8 cellular contexts compared by ENCODE assay signal in the genomic region with DNA sequence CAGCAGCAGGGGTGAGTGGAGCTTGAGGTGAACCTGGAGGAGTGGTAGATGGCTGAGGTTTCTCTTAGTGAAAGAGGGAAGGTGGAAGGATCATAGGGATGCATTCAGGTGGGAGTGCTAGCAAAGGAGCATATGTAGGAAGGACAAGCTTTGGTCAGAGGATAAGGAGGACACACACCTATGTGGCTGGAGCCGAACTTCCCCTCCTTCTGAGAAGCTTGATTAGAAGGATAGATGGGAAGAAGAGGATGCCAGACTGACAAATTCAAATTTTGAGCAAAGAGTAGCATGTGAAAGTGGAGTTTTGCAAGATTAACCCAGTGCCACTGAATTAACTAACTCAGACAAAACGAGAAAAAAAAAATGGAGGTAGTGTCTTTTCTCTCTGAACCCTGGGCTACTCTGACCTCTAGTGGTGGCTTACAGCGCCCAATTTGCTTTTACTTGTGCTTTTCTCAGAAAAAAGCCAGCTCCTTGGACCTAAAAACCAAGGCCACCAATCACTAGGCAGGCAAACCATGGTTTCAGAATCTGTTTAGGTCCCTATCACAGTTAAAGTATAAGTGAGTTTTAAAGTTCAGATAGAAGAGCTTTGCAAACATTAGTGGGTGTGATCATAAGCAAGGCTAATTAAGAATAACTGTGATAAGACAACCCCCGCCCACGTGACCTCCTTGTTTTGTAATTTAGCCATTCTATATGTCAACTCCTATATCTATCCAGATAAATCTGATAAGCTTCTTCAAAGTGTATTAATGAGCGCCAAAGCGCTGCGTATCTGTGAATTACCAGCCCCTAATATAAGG. TPM values are rescaled to one million over a fixed set of nuclear protein-coding genes. Genes with fewer than 3 reads are reported as not detected.
DNase-seq lines count a peak whose midpoint lies in the region; ATAC-seq and TF ChIP-seq lines count a peak whose summit lies in the region.

No MANE protein-coding gene starts in this region.

- peaks cover 6% of the 10 kb centered on the region for H3K4me1 Mint-ChIP-seq in central memory CD8-positive, alpha-beta T cell

- CTCF ChIA-PET in AG04450 (lab: Charles Lee) = interaction anchor here (0.6 to 7.1 kb wide), 86 partner anchors 8 to 424 kb away, joined by 3 to 84 read pairs (median 5); a partner anchor contains a TSS

- H3K36me3 ChIP-seq in liver (ENCODE audit: control insufficient read depth in 4 of 4, insufficient read depth in 3 of 4, low read depth in 1 of 4, low read length in 3 of 4) = no peaks in the 10 kb centered on the region

- WGBS in liver = 53% methylated on average over 8 of the region's 8 CpGs

- peak; percentile 86 for TF ChIP-seq CTCF in AG04450 (IDR thresholded peaks at IDR 0.05; ENCODE audit: low read depth, low read length)
- TF ChIP-seq CTCF in liver (IDR thresholded peaks at IDR 0.05; ENCODE audit: low read depth, low read length, missing input control) = peak; percentile 84

- H3K4me3 Mint-ChIP-seq in central memory CD8-positive, alpha-beta T cell = no peak overlapping the region

- peak; percentile 96 to 97 for TF ChIP-seq RAD21 in liver (IDR thresholded peaks at IDR 0.05)

- DNase-seq in AG04450 (ENCODE audit: low read depth, low spot score) (no peak), NCI-H2227 (lab: John Stamatoyannopoulos, UW; ENCODE audit: unreplicated experiment) (peak; percentile 82)
- peak; percentile 32 to 58 (median 40) for DNase-seq in activated CD4-positive, CD25-positive, alpha-beta regulatory T cell (lab: John Stamatoyannopoulos, UW)
- DNase-seq in central memory CD8-positive, alpha-beta T cell (ENCODE audit: low spot score in 2 of 2) = peak; percentile 53 to 66
- peak; percentile 34 to 53 (median 37) for DNase-seq in stimulated activated CD4-positive, alpha-beta T cell treated with anti-CD3 and anti-CD28 coated beads, TNF-alpha, amount 100 ng/mL, for 48 hours (ENCODE audit: low read depth in 3 of 3)

- ATAC-seq in GM19395 (IDR thresholded peaks at IDR 0.05; ENCODE audit: unreplicated experiment) = peak; percentile 58
- no peak for ATAC-seq in central memory CD8-positive, alpha-beta T cell (replicated peaks; ENCODE audit: extremely low read depth, poor library complexity, severe bottlenecking)
- ATAC-seq in GM18867 (IDR thresholded peaks at IDR 0.05; ENCODE audit: unreplicated experiment) = no peak

- H3K36me3 Mint-ChIP-seq in central memory CD8-positive, alpha-beta T cell (ENCODE audit: insufficient read depth) = peaks cover 1% of the 10 kb centered on the region

- H3K27me3 Mint-ChIP-seq in central memory CD8-positive, alpha-beta T cell = peaks cover 24% of the 10 kb centered on the region

- H3K9ac ChIP-seq in liver (ENCODE audit: low read depth in 1 of 2, low read length in 2 of 2) = no peak overlapping the region

- peaks cover 0 to 4% (median 0%) of the 10 kb centered on the region in 4 donors for H3K4me1 ChIP-seq in liver (ENCODE audit: control insufficient read depth in 4 of 4, insufficient read depth in 4 of 4, low read length in 3 of 4)

- H3K4me3 ChIP-seq in AG04450 (ENCODE audit: low read depth, low read length) (no peak overlapping the region), liver (ENCODE audit: low read depth in 1 of 3, low read length in 3 of 3) (no peak overlapping the region)

- H3K27ac Mint-ChIP-seq in central memory CD8-positive, alpha-beta T cell (ENCODE audit: low read depth) = peak overlapping the region; percentile 1

- H3K27me3 ChIP-seq in AG04450 (ENCODE audit: control insufficient read depth, insufficient read depth, low read length) = no peaks in the 10 kb centered on the region
- peaks cover 0 to 2% (median 0%) of the 10 kb centered on the region in 4 donors for H3K27me3 ChIP-seq in liver (ENCODE audit: control insufficient read depth in 4 of 4, insufficient read depth in 4 of 4, low read length in 3 of 4)

- no peaks in the 10 kb centered on the region for H3K9me3 Mint-ChIP-seq in central memory CD8-positive, alpha-beta T cell

- POLR2A ChIA-PET in AG04450 (lab: Yijun Ruan, JAX) = interaction anchor here (0.6 to 1.4 kb wide), 9 partner anchors 9 to 204 kb away, joined by 3 to 9 read pairs (median 3); no protein-coding TSS in a partner anchor

- no peaks in the 10 kb centered on the region for H3K9me3 ChIP-seq in AG04450 (ENCODE audit: control insufficient read depth, insufficient read depth, low read length)
- H3K9me3 ChIP-seq in liver (ENCODE audit: control insufficient read depth in 4 of 4, low read length in 3 of 4) = no peaks in the 10 kb centered on the region

- no peak overlapping the region for H3K27ac ChIP-seq in AG04450 (ENCODE audit: low read depth, low read length)
- H3K27ac ChIP-seq in liver (ENCODE audit: low read depth in 1 of 2, low read length in 2 of 2) = no peak overlapping the region

TF ChIP-seq in liver, 16 proteins besides CTCF, POLR2A, EP300 and RAD21:
- TF ChIP-seq HNF4A (conservative IDR thresholded peaks at IDR 0.05) = peak in 1 of 2 donors; percentile 8
- TF ChIP-seq FOXA2 (IDR thresholded peaks at IDR 0.05) = peak; percentile 6
- TF ChIP-seq, protein P1, sequence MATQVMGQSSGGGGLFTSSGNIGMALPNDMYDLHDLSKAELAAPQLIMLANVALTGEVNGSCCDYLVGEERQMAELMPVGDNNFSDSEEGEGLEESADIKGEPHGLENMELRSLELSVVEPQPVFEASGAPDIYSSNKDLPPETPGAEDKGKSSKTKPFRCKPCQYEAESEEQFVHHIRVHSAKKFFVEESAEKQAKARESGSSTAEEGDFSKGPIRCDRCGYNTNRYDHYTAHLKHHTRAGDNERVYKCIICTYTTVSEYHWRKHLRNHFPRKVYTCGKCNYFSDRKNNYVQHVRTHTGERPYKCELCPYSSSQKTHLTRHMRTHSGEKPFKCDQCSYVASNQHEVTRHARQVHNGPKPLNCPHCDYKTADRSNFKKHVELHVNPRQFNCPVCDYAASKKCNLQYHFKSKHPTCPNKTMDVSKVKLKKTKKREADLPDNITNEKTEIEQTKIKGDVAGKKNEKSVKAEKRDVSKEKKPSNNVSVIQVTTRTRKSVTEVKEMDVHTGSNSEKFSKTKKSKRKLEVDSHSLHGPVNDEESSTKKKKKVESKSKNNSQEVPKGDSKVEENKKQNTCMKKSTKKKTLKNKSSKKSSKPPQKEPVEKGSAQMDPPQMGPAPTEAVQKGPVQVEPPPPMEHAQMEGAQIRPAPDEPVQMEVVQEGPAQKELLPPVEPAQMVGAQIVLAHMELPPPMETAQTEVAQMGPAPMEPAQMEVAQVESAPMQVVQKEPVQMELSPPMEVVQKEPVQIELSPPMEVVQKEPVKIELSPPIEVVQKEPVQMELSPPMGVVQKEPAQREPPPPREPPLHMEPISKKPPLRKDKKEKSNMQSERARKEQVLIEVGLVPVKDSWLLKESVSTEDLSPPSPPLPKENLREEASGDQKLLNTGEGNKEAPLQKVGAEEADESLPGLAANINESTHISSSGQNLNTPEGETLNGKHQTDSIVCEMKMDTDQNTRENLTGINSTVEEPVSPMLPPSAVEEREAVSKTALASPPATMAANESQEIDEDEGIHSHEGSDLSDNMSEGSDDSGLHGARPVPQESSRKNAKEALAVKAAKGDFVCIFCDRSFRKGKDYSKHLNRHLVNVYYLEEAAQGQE (IDR thresholded peaks at IDR 0.05) = no peak
- TF ChIP-seq YY1 (IDR thresholded peaks at IDR 0.05) = peak; percentile 74

RNA-seq across cellular contexts. Expression of a gene that starts 15.5 kb away (rescaled TPM):
- 209 and 257 TPM in 2 replicates for polyA plus RNA-seq in AG04450 (2011; rRNA removed)
- 319 and 351 TPM in 2 replicates for polyA minus RNA-seq in AG04450 (2011; rRNA and poly(A)+ RNA removed)
- 1 to 10 TPM; 2.1 to 5.6 TPM for total RNA-seq in liver
- polyA plus RNA-seq in liver = 1 to 10 TPM; 1.6 to 5.2 TPM

Comparison
In these comparisons a context has a peak if more than half of its experiments do, and no peak if none do; other contexts are left out.
1. RNA of a gene that starts 15.5 kb away (polyA plus RNA-seq): 209 to 257 TPM in AG04450; 1.6 to 5.2 TPM in liver; every median in the first group is over 10 times any median in the second.